In genomic region chr7:3300221-3300650, GRCh38 we compare ENCODE assay signal across 7 cellular contexts. TPM values are rescaled to one million over a fixed set of nuclear protein-coding genes. Genes with fewer than 3 reads are reported as not detected.
DNase-seq lines count a peak whose midpoint lies in the region; ATAC-seq and TF ChIP-seq lines count a peak whose summit lies in the region.

No MANE protein-coding gene starts in this region.

- WGBS in sigmoid colon, 2 donors: 2 to 5% methylated on average over 20 of the region's 20 CpGs

- TF ChIP-seq EP300 in sigmoid colon (IDR thresholded peaks at IDR 0.05): no peak

- H3K4me3 ChIP-seq in HEK293 (ENCODE audit: low read depth, low read length) (peak overlapping the region; percentile 55), RWPE2 (ENCODE audit: severe bottlenecking) (peak overlapping the region; percentile 88), sigmoid colon (peak overlapping the region; percentile 12 to 83 (median 68))

- CTCF ChIA-PET in HEK293 (lab: Yijun Ruan, JAX): interaction anchor here (0.5 to 1.2 kb wide), 4 partner anchors 8 to 403 kb away, joined by 3 read pairs; no protein-coding TSS in a partner anchor

- peaks cover 13% of the 10 kb centered on the region for H3K27me3 ChIP-seq in RWPE2 (ENCODE audit: insufficient read depth, poor library complexity, severe bottlenecking)
- no peaks in the 10 kb centered on the region for H3K27me3 ChIP-seq in sigmoid colon

- DNase-seq in RWPE2 (ENCODE audit: low spot score) (no peak), globus pallidus (ENCODE audit: low spot score) (peak; percentile 6), sigmoid colon (peak; percentile 71), HUDEP-2 (lab: John Stamatoyannopoulos, UW; ENCODE audit: unreplicated experiment in 76 of 76) (no peak)

- TF ChIP-seq POLR2A in sigmoid colon (IDR thresholded peaks at IDR 0.05): no peak

- intact Hi-C loops in sigmoid colon (cut with DNase I): loop anchor here (2.0 to 10.0 kb wide), 4 partner anchors 67 to 885 kb away; no protein-coding TSS in a partner anchor

- H3K4me1 ChIP-seq in HEK293 (ENCODE audit: control insufficient read depth, insufficient read depth, low read length) (peaks cover 4% of the 10 kb centered on the region; the same call in 1 of the 2 replicates), RWPE2 (ENCODE audit: insufficient read depth, poor library complexity, severe bottlenecking) (no peaks in the 10 kb centered on the region), sigmoid colon (peaks cover 0 to 31% (median 18%) of the 10 kb centered on the region in 4 donors)

- H3K9me3 ChIP-seq in HEK293 (ENCODE audit: control insufficient read depth, insufficient read depth, low read depth, low read length) (no peaks in the 10 kb centered on the region), RWPE2 (ENCODE audit: severe bottlenecking) (no peaks in the 10 kb centered on the region), sigmoid colon (no peaks in the 10 kb centered on the region)

- H3K27ac ChIP-seq in HEK293 (ENCODE audit: extremely low read depth, low read depth, low read length) (peak overlapping the region; percentile 55; the same call in 1 of the 2 replicates), RWPE2 (ENCODE audit: poor library complexity, severe bottlenecking) (no peak overlapping the region), sigmoid colon (peak overlapping the region in 3 of 4 donors; percentile 48 to 65 (median 57))

- ATAC-seq in RWPE2 (ENCODE audit: low read depth) (no peak), GM19463 (IDR thresholded peaks at IDR 0.05; ENCODE audit: unreplicated experiment) (no peak), GM21515 (IDR thresholded peaks at IDR 0.05; ENCODE audit: unreplicated experiment) (no peak)

- H3K36me3 ChIP-seq in HEK293 (ENCODE audit: control insufficient read depth in 2 of 2, insufficient read depth in 1 of 2, low read length in 2 of 2): no peaks in the 10 kb centered on the region
- no peaks in the 10 kb centered on the region for H3K36me3 ChIP-seq in RWPE2 (ENCODE audit: low read depth)
- no peaks in the 10 kb centered on the region for H3K36me3 ChIP-seq in sigmoid colon

- TF ChIP-seq CTCF in HEK293 (tag by site-specific recombination; IDR thresholded peaks at IDR 0.05) (no peak), RWPE2 (IDR thresholded peaks at IDR 0.05; ENCODE audit: poor library complexity, severe bottlenecking) (no peak), sigmoid colon (IDR thresholded peaks at IDR 0.05) (no peak)

- POLR2A ChIA-PET in HEK293 (lab: Yijun Ruan, JAX): interaction anchor here (0.6 to 0.7 kb wide), 2 partner anchors 510 to 1362 kb away, joined by 6 to 8 read pairs; no protein-coding TSS in a partner anchor

TF ChIP-seq in HEK293, 187 proteins besides CTCF, POLR2A, EP300 and RAD21 (continues in another document):
- TF ChIP-seq ZBTB21 (tag by site-specific recombination; IDR thresholded peaks at IDR 0.05) (peak; percentile 36; the same call in 1 of the 2 replicates), ZIC2 (tag by site-specific recombination; IDR thresholded peaks at IDR 0.05) (peak; percentile 62), HOXD13 (CRISPR knock-in tag; IDR thresholded peaks at IDR 0.05; ENCODE audit: borderline replicate concordance) (no peak), ZNF2 (tag by site-specific recombination; IDR thresholded peaks at IDR 0.05) (no peak), ZBTB6 (tag by site-specific recombination; IDR thresholded peaks at IDR 0.05) (no peak), ZNF114 (tag by site-specific recombination; IDR thresholded peaks at IDR 0.05) (no peak), ZNF335 (tag by site-specific recombination; conservative IDR thresholded peaks at IDR 0.05) (peak; percentile 56), SETDB1 (IDR thresholded peaks at IDR 0.05; ENCODE audit: insufficient read length, low read length) (no peak), ZNF280D (tag by site-specific recombination; IDR thresholded peaks at IDR 0.05) (no peak), ZNF629 (tag by site-specific recombination; IDR thresholded peaks at IDR 0.05) (peak; percentile 62), SP3 (tag by site-specific recombination; IDR thresholded peaks at IDR 0.05) (peak; percentile 70), ZBTB17 (tag by site-specific recombination; IDR thresholded peaks at IDR 0.05) (no peak), GLI2 (tag by site-specific recombination; IDR thresholded peaks at IDR 0.05; ENCODE audit: borderline replicate concordance, low read depth) (no peak), GLIS1 (tag by site-specific recombination; IDR thresholded peaks at IDR 0.05) (peak; percentile 77), ZFHX2 (tag by site-specific recombination; conservative IDR thresholded peaks at IDR 0.05) (peak; percentile 81), WT1 (tag by site-specific recombination; IDR thresholded peaks at IDR 0.05) (0 out of 2 replicates have a peak, but pooled peaks have one; percentile 13), ZBTB20 (tag by site-specific recombination; IDR thresholded peaks at IDR 0.05) (peak; percentile 35; the same call in 1 of the 2 replicates), EGR2 (tag by site-specific recombination; IDR thresholded peaks at IDR 0.05; ENCODE audit: low read depth) (peak; percentile 79), SP7 (tag by site-specific recombination; IDR thresholded peaks at IDR 0.05) (peak; percentile 60; the same call in 1 of the 2 replicates), SP2 (tag by site-specific recombination; IDR thresholded peaks at IDR 0.05) (peak; percentile 40; the same call in 1 of the 2 replicates), ZNF426 (tag by site-specific recombination; IDR thresholded peaks at IDR 0.05) (no peak), ZNF248 (tag by site-specific recombination; IDR thresholded peaks at IDR 0.05) (no peak), KLF17 (tag by site-specific recombination; IDR thresholded peaks at IDR 0.05) (peak; percentile 47; the same call in 1 of the 2 replicates), IKZF3 (tag by site-specific recombination; IDR thresholded peaks at IDR 0.05) (0 out of 2 replicates have a peak, but pooled peaks have one; percentile 30)
- TF ChIP-seq, protein P1, sequence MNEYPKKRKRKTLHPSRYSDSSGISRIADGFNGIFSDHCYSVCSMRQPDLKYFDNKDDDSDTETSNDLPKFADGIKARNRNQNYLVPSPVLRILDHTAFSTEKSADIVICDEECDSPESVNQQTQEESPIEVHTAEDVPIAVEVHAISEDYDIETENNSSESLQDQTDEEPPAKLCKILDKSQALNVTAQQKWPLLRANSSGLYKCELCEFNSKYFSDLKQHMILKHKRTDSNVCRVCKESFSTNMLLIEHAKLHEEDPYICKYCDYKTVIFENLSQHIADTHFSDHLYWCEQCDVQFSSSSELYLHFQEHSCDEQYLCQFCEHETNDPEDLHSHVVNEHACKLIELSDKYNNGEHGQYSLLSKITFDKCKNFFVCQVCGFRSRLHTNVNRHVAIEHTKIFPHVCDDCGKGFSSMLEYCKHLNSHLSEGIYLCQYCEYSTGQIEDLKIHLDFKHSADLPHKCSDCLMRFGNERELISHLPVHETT (tag by site-specific recombination; IDR thresholded peaks at IDR 0.05): no peak

RNA-seq across cellular contexts. Expression of gene SDK1, which starts 0.8 kb away (rescaled TPM):
- total RNA-seq in sigmoid colon: 10 to 100 TPM in 3 of 4 donors, 1 to 10 TPM in 1; 8.2 to 23.0 (median 12.8) TPM
- polyA plus RNA-seq in sigmoid colon: 1 to 10 TPM in 1 of 3 donors, under 1 TPM in 1, not detected in 1; under 0.01 to 2.2 TPM

Comparison
In these comparisons a context has a peak if more than half of its experiments do, and no peak if none do; other contexts are left out.
1. DNase-seq: peak in globus pallidus (single experiment) and sigmoid colon (single experiment); none in RWPE2 (single experiment) and HUDEP-2 (0 of 76).
2. Peak in every context shown above with its lines, with median percentiles within 50 percentile points of each other: H3K4me3 ChIP-seq.